In the genomic region with DNA sequence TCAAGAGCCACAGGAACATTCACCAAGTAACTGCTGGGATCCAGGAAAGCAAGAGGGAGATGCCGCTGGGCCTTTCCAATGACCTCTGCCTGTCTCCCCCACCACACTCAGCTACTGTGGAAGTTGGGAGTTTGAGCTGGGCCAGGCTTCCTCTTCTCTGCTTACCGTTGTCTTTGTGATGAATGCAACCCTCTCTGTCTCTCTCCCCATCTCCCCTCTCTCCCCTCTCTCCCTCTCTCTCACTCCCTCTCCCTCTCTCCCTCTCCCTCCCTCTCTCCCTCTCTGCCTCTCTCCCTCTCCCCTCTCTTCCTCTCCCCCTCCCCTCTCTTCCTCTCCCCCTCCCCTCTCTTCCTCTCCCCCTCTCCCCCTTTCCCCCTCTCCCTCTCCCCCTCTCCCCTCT, we compare ENCODE assay signal across 33 cellular contexts. TPM values are rescaled to one million over a fixed set of nuclear protein-coding genes. Genes with fewer than 3 reads are reported as not detected.
"Had no signal": no experiment of that assay in that cellular context is flagged by ENCODE, and none has a peak within 500 bp of the region (broad histone marks: within the 10 kb centered on the region; RNA-seq: fewer than 3 reads in every experiment).

No MANE protein-coding gene starts in this region.

- H3K9me3 ChIP-seq: ovary, psoas muscle, spleen, suprapubic skin, testis, tibial artery, transverse colon, vagina had no signal

- H3K9me3 Mint-ChIP-seq: naive thymus-derived CD4-positive, alpha-beta T cell; natural killer cell; nephron; neural progenitor cell; stimulated activated naive CD8-positive, alpha-beta T cell treated with anti-CD3 and anti-CD28 coated beads, Interleukin-15, amount 100 ng/mL, for 72 hours; type B pancreatic cell had no signal

- H3K27ac Mint-ChIP-seq: naive thymus-derived CD4-positive, alpha-beta T cell; natural killer cell; nephron; neural progenitor cell; progenitor cell of endocrine pancreas; stimulated activated memory B cell treated with anti-CD40 and anti-IgM and Interleukin-4, amounts not matched to agents 10 μg/mL and 1 μg/mL and 100 μg/mL, for 72 hours; type B pancreatic cell had no signal

- H3K36me3 ChIP-seq: neural progenitor cell, ovary, spleen, suprapubic skin, tibial artery, transverse colon, vagina had no signal

- H3K36me3 Mint-ChIP-seq: naive thymus-derived CD4-positive, alpha-beta T cell; natural killer cell; neural progenitor cell; stimulated activated memory B cell treated with anti-CD40 and anti-IgM and Interleukin-4, amounts not matched to agents 10 μg/mL and 1 μg/mL and 100 μg/mL, for 72 hours; type B pancreatic cell had no signal

- H3K79me2 ChIP-seq: parathyroid adenoma had no signal

- H3K4me3 Mint-ChIP-seq: naive thymus-derived CD4-positive, alpha-beta T cell; natural killer cell; nephron; stimulated activated memory B cell treated with anti-CD40 and anti-IgM and Interleukin-4, amounts not matched to agents 10 μg/mL and 1 μg/mL and 100 μg/mL, for 72 hours; stimulated activated naive CD8-positive, alpha-beta T cell treated with anti-CD3 and anti-CD28 coated beads, Interleukin-15, amount 100 ng/mL, for 72 hours; type B pancreatic cell had no signal

- H3K27me3 Mint-ChIP-seq: naive thymus-derived CD4-positive, alpha-beta T cell; stimulated activated naive CD8-positive, alpha-beta T cell treated with anti-CD3 and anti-CD28 coated beads, Interleukin-15, amount 100 ng/mL, for 72 hours had no signal

- H3K9ac ChIP-seq: neural progenitor cell, parathyroid adenoma had no signal

- H3K4me2 ChIP-seq: neural progenitor cell, smooth muscle cell had no signal

- H3K27me3 ChIP-seq: ovary, testis, vagina had no signal

- H3K4me1 ChIP-seq: parathyroid adenoma, psoas muscle, suprapubic skin, testis, tibial artery, transverse colon, vagina had no signal

- H2AFZ ChIP-seq: neural progenitor cell, parathyroid adenoma had no signal

- ATAC-seq: naive thymus-derived CD4-positive, alpha-beta T cell; natural killer cell; psoas muscle; right cardiac atrium; sciatic nerve; stimulated activated memory B cell treated with anti-CD40 and anti-IgM and Interleukin-4, amounts not matched to agents 10 μg/mL and 1 μg/mL and 100 μg/mL, for 72 hours; stimulated activated naive CD8-positive, alpha-beta T cell treated with anti-CD3 and anti-CD28 coated beads, Interleukin-15, amount 100 ng/mL, for 72 hours; stimulated activated naive CD8-positive, alpha-beta T cell treated with anti-CD3 and anti-CD28 coated beads, Interleukin-15, Interleukin-2, amounts not matched to agents 100 U/mL and 50 U/mL, for 24 hours had no signal

- H3K27ac ChIP-seq: neural progenitor cell, ovary, parathyroid adenoma, psoas muscle, skin epidermis, spleen, suprapubic skin, testis, tibial artery, transverse colon, vagina had no signal

- H3K4me3 ChIP-seq: neural progenitor cell, ovary, psoas muscle, skin epidermis, smooth muscle cell, spleen, suprapubic skin, testis, tibial artery, transverse colon, vagina had no signal

- DNase-seq: naive thymus-derived CD4-positive, alpha-beta T cell; natural killer cell; occipital lobe; ovary; posterior cingulate gyrus; psoas muscle; right cardiac atrium; stimulated activated CD4-positive, alpha-beta T cell treated with anti-CD3 and anti-CD28 coated beads, Interleukin-12 subunit alpha, Interleukin-12 subunit beta, amount 100 ng/mL, for 4 hours; stimulated activated CD4-positive, alpha-beta T cell treated with anti-CD3 and anti-CD28 coated beads, Interleukin-1b, Interleukin-23, amount 100 ng/mL, for 48 hours; stimulated activated CD4-positive, alpha-beta T cell treated with anti-CD3 and anti-CD28 coated beads, Interleukin-4, amount 100 ng/mL, for 1 hour; stimulated activated CD4-positive, alpha-beta T cell treated with anti-CD3 and anti-CD28 coated beads, Interleukin-4, amount 100 ng/mL, for 4 hours; stimulated activated CD8-positive, alpha-beta memory T cell treated with anti-CD3 and anti-CD28 coated beads, Interleukin-4, amount 100 ng/mL, for 48 hours; stimulated activated naive CD4-positive, alpha-beta T cell; stimulated activated naive CD8-positive, alpha-beta T cell treated with anti-CD3 and anti-CD28 coated beads, Interleukin-15, amount 100 ng/mL, for 72 hours; stimulated activated naive CD8-positive, alpha-beta T cell treated with anti-CD3 and anti-CD28 coated beads, Interleukin-15, Interleukin-2, amounts not matched to agents 100 U/mL and 50 U/mL, for 24 hours; substantia nigra; testis; tibial artery; transverse colon had no signal

RNA-seq across cellular contexts. Expression of gene EDN3, which starts 54.8 kb away (rescaled TPM):
- total RNA-seq: osteoblast, renal cortical epithelial cell, right cardiac atrium, sciatic nerve, smooth muscle cell had no signal
- polyA plus RNA-seq: right cardiac atrium, smooth muscle cell had no signal
